ENCODE assay signal across 18 cellular contexts in genomic region chr13:29571876-29572570, GRCh38. TPM values are rescaled to one million over a fixed set of nuclear protein-coding genes. Genes with fewer than 3 reads are reported as not detected.
A peak's percentile ranks its signal among the peaks of the same experiment; 100 is the strongest.
DNase-seq lines count a peak whose midpoint lies in the region; ATAC-seq and TF ChIP-seq lines count a peak whose summit lies in the region.
"Had no signal": no experiment of that assay in that cellular context is flagged by ENCODE, and none has a peak within 500 bp of the region (broad histone marks: within the 10 kb centered on the region; RNA-seq: fewer than 3 reads in every experiment).

No MANE protein-coding gene starts in this region.

- H3K4me1 ChIP-seq in esophagus (ENCODE audit: control insufficient read depth in 2 of 2, insufficient read depth in 2 of 2, low read length in 1 of 2), result peaks cover 3 to 26% of the 10 kb centered on the region in 2 donors
- H3K4me1 ChIP-seq: Caco-2 had no signal

- TF ChIP-seq CTCF in RWPE1 (conservative IDR thresholded peaks at IDR 0.05; ENCODE audit: low read depth), result no peak
- TF ChIP-seq CTCF in osteocyte (IDR thresholded peaks at IDR 0.05), result no peak
- no peak for TF ChIP-seq CTCF in CD4-positive, alpha-beta T cell (IDR thresholded peaks at IDR 0.05)

- H3K4me3 Mint-ChIP-seq in T-helper 1 cell treated with Interleukin-12 subunit alpha and Interleukin-12 subunit beta and Interleukin-4 antibody, amounts not matched to agents 30 μg/mL and 1 μg/mL, for 36 hours, result no peak overlapping the region
- no peak overlapping the region for H3K4me3 Mint-ChIP-seq in osteocyte (ENCODE audit: unreplicated experiment)
- H3K4me3 Mint-ChIP-seq in CD4-positive, alpha-beta T cell, result no peak overlapping the region
- H3K4me3 Mint-ChIP-seq: CD14-positive monocyte, GM23338 had no signal

- H3K36me3 Mint-ChIP-seq in T-helper 1 cell treated with Interleukin-12 subunit alpha and Interleukin-12 subunit beta and Interleukin-4 antibody, amounts not matched to agents 30 μg/mL and 1 μg/mL, for 36 hours (ENCODE audit: low read depth), result peaks cover 2% of the 10 kb centered on the region
- peaks cover 13% of the 10 kb centered on the region for H3K36me3 Mint-ChIP-seq in osteocyte (ENCODE audit: unreplicated experiment)
- H3K36me3 Mint-ChIP-seq in CD4-positive, alpha-beta T cell (ENCODE audit: low read depth), result peaks cover 3% of the 10 kb centered on the region

- WGBS in esophagus, 2 donors, result 66 to 70% methylated on average over 17 of the region's 17 CpGs

- intact Hi-C loops in CD4-positive, alpha-beta T cell (cut with DNase I, micrococcal nuclease), result no loop called here

- peaks cover 11% of the 10 kb centered on the region for H3K4me1 Mint-ChIP-seq in T-helper 1 cell treated with Interleukin-12 subunit alpha and Interleukin-12 subunit beta and Interleukin-4 antibody, amounts not matched to agents 30 μg/mL and 1 μg/mL, for 36 hours (ENCODE audit: low read depth)
- H3K4me1 Mint-ChIP-seq in osteocyte (ENCODE audit: unreplicated experiment), result peaks cover 54% of the 10 kb centered on the region
- peaks cover 63% of the 10 kb centered on the region for H3K4me1 Mint-ChIP-seq in CD4-positive, alpha-beta T cell (ENCODE audit: low read depth)

- CTCF ChIA-PET in RWPE1 (lab: Yijun Ruan, JAX), result no interaction called here
- CTCF ChIA-PET in CD4-positive, alpha-beta T cell (lab: Charles Lee), result no interaction called here

- H3K36me3 ChIP-seq in esophagus (ENCODE audit: control insufficient read depth in 2 of 2, insufficient read depth in 2 of 2, low read length in 1 of 2), result peaks cover 0 to 3% of the 10 kb centered on the region in 2 donors

- no peak for ATAC-seq in CD4-positive, alpha-beta T cell (ENCODE audit: poor library complexity)
- no peak for ATAC-seq in HG03196 (IDR thresholded peaks at IDR 0.05; ENCODE audit: unreplicated experiment)
- ATAC-seq: GM23338, Panc1 had no signal

- no peak overlapping the region for H3K4me3 ChIP-seq in esophagus (ENCODE audit: low read depth in 1 of 2, low read length in 2 of 2)
- H3K4me3 ChIP-seq: GM23338 had no signal

- peak overlapping the region; percentile 35 for H3K27ac ChIP-seq in RWPE1
- H3K27ac ChIP-seq in esophagus (ENCODE audit: low read depth in 2 of 2, low read length in 1 of 2), result peak overlapping the region; percentile 27 to 34
- H3K27ac ChIP-seq in CD4-positive, alpha-beta T cell (ENCODE audit: low read depth, low read length), result no peak overlapping the region

- POLR2A ChIA-PET in RWPE1 (lab: Yijun Ruan, JAX; ENCODE audit: low non-redundant PET), result no interaction called here
- POLR2A ChIA-PET in CD4-positive, alpha-beta T cell (lab: Charles Lee), result no interaction called here

- no peaks in the 10 kb centered on the region for H3K27me3 Mint-ChIP-seq in T-helper 1 cell treated with Interleukin-12 subunit alpha and Interleukin-12 subunit beta and Interleukin-4 antibody, amounts not matched to agents 30 μg/mL and 1 μg/mL, for 36 hours (ENCODE audit: low read depth)
- no peaks in the 10 kb centered on the region for H3K27me3 Mint-ChIP-seq in osteocyte (ENCODE audit: unreplicated experiment)
- no peaks in the 10 kb centered on the region for H3K27me3 Mint-ChIP-seq in CD4-positive, alpha-beta T cell

- H3K27ac Mint-ChIP-seq in T-helper 1 cell treated with Interleukin-12 subunit alpha and Interleukin-12 subunit beta and Interleukin-4 antibody, amounts not matched to agents 30 μg/mL and 1 μg/mL, for 36 hours, result peak overlapping the region; percentile 52
- H3K27ac Mint-ChIP-seq in osteocyte (ENCODE audit: unreplicated experiment), result peak overlapping the region; percentile 63
- no peak overlapping the region for H3K27ac Mint-ChIP-seq in CD4-positive, alpha-beta T cell
- H3K27ac Mint-ChIP-seq: GM23338 had no signal

- DNase-seq in T-helper 1 cell (no peak), RWPE1 (ENCODE audit: low spot score) (no peak), osteocyte (ENCODE audit: extremely low spot score, unreplicated experiment) (no peak), superior temporal gyrus (ENCODE audit: extremely low spot score) (no peak)
- DNase-seq in CD4-positive, alpha-beta T cell, result no peak
- DNase-seq: Caco-2, DMS79, NCI-H1436 treated with DMSO at 0.1 percent for 48 hours, NCI-H2081 treated with DMSO at 0.1 percent for 48 hours, NCI-H2227 treated with DMSO at 0.1 percent for 48 hours, NCI-H526 treated with DMSO at 0.1 percent for 48 hours, SHP77 had no signal

- no peaks in the 10 kb centered on the region for H3K9me3 Mint-ChIP-seq in T-helper 1 cell treated with Interleukin-12 subunit alpha and Interleukin-12 subunit beta and Interleukin-4 antibody, amounts not matched to agents 30 μg/mL and 1 μg/mL, for 36 hours
- H3K9me3 Mint-ChIP-seq in osteocyte (ENCODE audit: unreplicated experiment), result no peaks in the 10 kb centered on the region
- no peaks in the 10 kb centered on the region for H3K9me3 Mint-ChIP-seq in CD4-positive, alpha-beta T cell
- H3K9me3 Mint-ChIP-seq: CD14-positive monocyte, GM23338 had no signal

- no peaks in the 10 kb centered on the region for H3K9me3 ChIP-seq in esophagus (ENCODE audit: control insufficient read depth in 2 of 2, insufficient read depth in 1 of 2, low read depth in 1 of 2, low read length in 1 of 2)
- H3K9me3 ChIP-seq in CD4-positive, alpha-beta T cell (ENCODE audit: control insufficient read depth, low read length), result no peaks in the 10 kb centered on the region
- H3K9me3 ChIP-seq: Caco-2 had no signal

- H3K27me3 ChIP-seq in esophagus (ENCODE audit: control insufficient read depth in 1 of 2, insufficient read depth in 2 of 2, low read length in 2 of 2), result no peaks in the 10 kb centered on the region
- H3K27me3 ChIP-seq in CD4-positive, alpha-beta T cell (ENCODE audit: control insufficient read depth, insufficient read depth, low read length), result no peaks in the 10 kb centered on the region

RNA-seq across cellular contexts. Expression of gene SLC7A1, which starts 23.5 kb away (rescaled TPM):
- polyA plus RNA-seq in esophagus, result 10 to 100 TPM; 34.9 to 51.2 TPM
- total RNA-seq in osteocyte, result 84.0 and 88.7 TPM in 2 replicates
- total RNA-seq in CD4-positive, alpha-beta T cell, result 10 to 100 TPM; 11.3 to 12.3 TPM
